In genomic region chr5:138077064-138077696, GRCh38 we compare ENCODE assay signal across 8 cellular contexts. TPM values are rescaled to one million over a fixed set of nuclear protein-coding genes. Genes with fewer than 3 reads are reported as not detected.
DNase-seq lines count a peak whose midpoint lies in the region; ATAC-seq, FAIRE-seq and TF ChIP-seq lines count a peak whose summit lies in the region.

No MANE protein-coding gene starts in this region.

- intact Hi-C loops in mammary epithelial cell (cut with micrococcal nuclease), result loop anchor here (1.0 kb wide), 2 partner anchors 56 to 103 kb away; no protein-coding TSS in a partner anchor
- intact Hi-C loops in kidney (cut with DNase I), result no loop called here

- H3K36me3 ChIP-seq in mammary epithelial cell (ENCODE audit: insufficient read depth, low read length), result no peaks in the 10 kb centered on the region
- no peaks in the 10 kb centered on the region for H3K36me3 ChIP-seq in kidney (ENCODE audit: control insufficient read depth in 1 of 2, insufficient read depth in 2 of 2, low read length in 2 of 2)

- dilution Hi-C loops in mammary epithelial cell (cut with HindIII; ENCODE audit: low sequenced_read_pairs), result loop anchor here (5.0 kb wide), 1 partner anchor 90 kb away; no protein-coding TSS in a partner anchor

- no TSS peak for BruUV-seq in mammary epithelial cell (replicated peaks; lab: Mats Ljungman, UMichigan)

- H3K4me2 ChIP-seq in mammary epithelial cell (ENCODE audit: insufficient read depth, low read depth, low read length), result no peak overlapping the region

- CTCF ChIA-PET in mammary epithelial cell (lab: Charles Lee; ENCODE audit: low non-redundant PET), result interaction anchor here (0.6 to 1.1 kb wide), 3 partner anchors 52 to 197 kb away, joined by 3 to 10 read pairs (median 3); no protein-coding TSS in a partner anchor

- DNase-seq in NCI-H2171 treated with DMSO at 0.1 percent for 48 hours (lab: John Stamatoyannopoulos, UW) (peak; percentile 45), NCI-H2171 (lab: John Stamatoyannopoulos, UW) (no peak), NCI-H1048 (lab: John Stamatoyannopoulos, UW) (peak; percentile 8), T-helper 9 cell (peak; percentile 39), mammary epithelial cell (peak; percentile 46), kidney (no peak)
- peak; percentile 16 for DNase-seq in stimulated activated CD4-positive, alpha-beta T cell treated with anti-CD3 and anti-CD28 coated beads, Interleukin-2, amount 100 ng/mL, for 4 hours (ENCODE audit: low read depth)

- no peaks in the 10 kb centered on the region for H3K9me3 ChIP-seq in mammary epithelial cell (replicated peaks; ENCODE audit: insufficient read depth, low read length)
- no peaks in the 10 kb centered on the region for H3K9me3 ChIP-seq in kidney (ENCODE audit: control insufficient read depth in 1 of 2, low read length in 2 of 2)

- H3K4me3 ChIP-seq in mammary epithelial cell (replicated peaks in 1 of 3; ENCODE audit: insufficient read depth in 1 of 3, low read depth in 2 of 3, low read length in 3 of 3) (no peak overlapping the region), kidney (ENCODE audit: low read length in 2 of 2) (no peak overlapping the region)

- H3K4me1 ChIP-seq in mammary epithelial cell (ENCODE audit: insufficient read depth, low read length) (no peaks in the 10 kb centered on the region), kidney (ENCODE audit: control insufficient read depth in 1 of 2, insufficient read depth in 1 of 2, low read depth in 1 of 2, low read length in 2 of 2) (no peaks in the 10 kb centered on the region)

- H3K27me3 ChIP-seq in mammary epithelial cell (ENCODE audit: insufficient read depth, low read length), result no peaks in the 10 kb centered on the region

- no peaks in the 10 kb centered on the region for H4K20me1 ChIP-seq in mammary epithelial cell (ENCODE audit: insufficient read depth, low read length)

- peak; percentile 51 for FAIRE-seq in kidney (lab: Jason Lieb, UNC)

- no peak overlapping the region for H2AFZ ChIP-seq in mammary epithelial cell (ENCODE audit: low read depth, low read length)

- H3K27ac ChIP-seq in mammary epithelial cell (ENCODE audit: insufficient read depth, low read depth, low read length) (no peak overlapping the region), kidney (ENCODE audit: low read depth in 2 of 2, low read length in 2 of 2) (no peak overlapping the region)

- H3K79me2 ChIP-seq in mammary epithelial cell (ENCODE audit: insufficient read depth, low read length), result no peaks in the 10 kb centered on the region

- TF ChIP-seq CTCF in mammary epithelial cell (conservative IDR thresholded peaks at IDR 0.05 in 1 of 2, IDR thresholded peaks at IDR 0.05 in 1 of 2; ENCODE audit: extremely low read depth in 1 of 2, insufficient read depth in 1 of 2, low read depth in 1 of 2, low read length in 2 of 2), result peak; percentile 84 to 89
- peak; percentile 89 for TF ChIP-seq CTCF in kidney (IDR thresholded peaks at IDR 0.05; ENCODE audit: borderline replicate concordance, extremely low read depth, insufficient read depth)

- in situ Hi-C loops in mammary epithelial cell (cut with MboI; ENCODE audit: low sequenced_read_pairs in 2 of 2), result no loop called here

- WGBS in mammary epithelial cell (ENCODE audit: low coverage, missing lambda C conversion rate), result 37% methylated on average over 5 of the region's 5 CpGs

- ATAC-seq in HG02852 (IDR thresholded peaks at IDR 0.05; ENCODE audit: unreplicated experiment), result no peak

- H3K9ac ChIP-seq in mammary epithelial cell (ENCODE audit: insufficient read depth, low read length) (no peak overlapping the region), kidney (ENCODE audit: low read length in 2 of 2) (no peak overlapping the region)

RNA-seq across cellular contexts. Expression of gene WNT8A, which starts 6.7 kb away (rescaled TPM):
- not detected for total RNA-seq in mammary epithelial cell
- polyA plus RNA-seq in mammary epithelial cell, result not detected
- not detected for polyA minus RNA-seq in mammary epithelial cell
- not detected for total RNA-seq in kidney
- not detected for polyA plus RNA-seq in kidney (ENCODE audit: insufficient read depth, low read depth, low replicate concordance)

RNA-seq across cellular contexts. Expression of gene FAM13B, which starts 44.3 kb away (rescaled TPM):
- total RNA-seq in mammary epithelial cell (10 to 100 TPM; 20.3 to 24.7 TPM), kidney (41.8 TPM)
- polyA plus RNA-seq in mammary epithelial cell (6.6 TPM), kidney (ENCODE audit: insufficient read depth, low read depth, low replicate concordance) (7.6 TPM)
- polyA minus RNA-seq in mammary epithelial cell, result 8.6 TPM

Comparison
In these comparisons a context has a peak if more than half of its experiments do, and no peak if none do; other contexts are left out.
1. DNase-seq: peak in NCI-H2171 treated with DMSO at 0.1 percent for 48 hours (single experiment), NCI-H1048 (single experiment), T-helper 9 cell (single experiment), mammary epithelial cell (single experiment) and stimulated activated CD4-positive, alpha-beta T cell treated with anti-CD3 and anti-CD28 coated beads, Interleukin-2, amount 100 ng/mL, for 4 hours (single experiment); none in NCI-H2171 (single experiment) and kidney (single experiment).